In genomic region chr3:23940775-23941174, GRCh38 we compare ENCODE assay signal across 22 cellular contexts.
"Had no signal": no experiment of that assay in that cellular context is flagged by ENCODE, and none has a peak within 500 bp of the region (broad histone marks: within the 10 kb centered on the region; RNA-seq: fewer than 3 reads in every experiment).

No MANE protein-coding gene starts in this region.

- DNase-seq: activated CD4-positive, alpha-beta T cell treated with anti-CD3 and anti-CD28 coated beads for 4 hours; activated CD8-positive, alpha-beta T cell treated with anti-CD3 and anti-CD28 coated beads, Interleukin-2, amount 10 ng/mL, durations not matched to agents 7 days and 5 days; activated effector memory CD4-positive, alpha-beta T cell treated with Interleukin-2 at 50 U/mL for 16 hours; activated naive CD4-positive, alpha-beta T cell; activated T-cell treated with anti-CD3 and anti-CD28 coated beads, Interleukin-2, amount 50 U/mL, for 24 hours; aorta; body of pancreas; central memory CD4-positive, alpha-beta T cell; MG63; MV-4-11; NCI-H1092 treated with DMSO at 0.1 percent for 48 hours; NCI-H1436; NCI-H1694 treated with DMSO at 0.1 percent for 48 hours; NCI-H2081; NCI-H524; PC-3; T-helper 1 cell; WERI-Rb-1 had no signal

- H3K27me3 Mint-ChIP-seq: activated naive CD4-positive, alpha-beta T cell treated with anti-CD3 and anti-CD28 coated beads, Interleukin-2, amount 50 U/mL, for 24 hours had no signal

- H3K4me3 Mint-ChIP-seq: activated CD8-positive, alpha-beta T cell treated with anti-CD3 and anti-CD28 coated beads, Interleukin-2, amount 10 ng/mL, durations not matched to agents 7 days and 5 days; activated naive CD4-positive, alpha-beta T cell treated with anti-CD3 and anti-CD28 coated beads, Interleukin-2, amount 50 U/mL, for 24 hours; activated T-cell treated with anti-CD3 and anti-CD28 coated beads, Interleukin-2, amount 50 U/mL, for 24 hours; activated T-helper 1 cell treated with anti-CD3 and anti-CD28 coated beads, Interleukin-12 subunit alpha, Interleukin-12 subunit beta, Interleukin-2, Interleukin-4 antibody, amounts not matched to agents 30 ng/mL and 10 ng/mL and 1 ng/mL, durations not matched to agents 14 hours and 24 hours and 36 hours had no signal

- ATAC-seq: activated CD8-positive, alpha-beta T cell treated with anti-CD3 and anti-CD28 coated beads, Interleukin-2, amount 10 ng/mL, durations not matched to agents 7 days and 5 days; body of pancreas; PC-3 had no signal

- H3K9me3 Mint-ChIP-seq: activated naive CD4-positive, alpha-beta T cell treated with anti-CD3 and anti-CD28 coated beads, Interleukin-2, amount 50 U/mL, for 24 hours; activated T-cell treated with anti-CD3 and anti-CD28 coated beads, Interleukin-2, amount 50 U/mL, for 24 hours; activated T-helper 1 cell treated with anti-CD3 and anti-CD28 coated beads, Interleukin-12 subunit alpha, Interleukin-12 subunit beta, Interleukin-2, Interleukin-4 antibody, amounts not matched to agents 30 ng/mL and 10 ng/mL and 1 ng/mL, durations not matched to agents 14 hours and 24 hours and 36 hours had no signal

- H3K36me3 ChIP-seq: MG63, WERI-Rb-1 had no signal

- FAIRE-seq: bronchial epithelial cell, RCC 7860 had no signal

- H3K9me3 ChIP-seq: body of pancreas, MG63 had no signal

- H3K27me3 ChIP-seq: body of pancreas, MG63 had no signal

- H3K27ac Mint-ChIP-seq: activated CD8-positive, alpha-beta T cell treated with anti-CD3 and anti-CD28 coated beads, Interleukin-2, amount 10 ng/mL, durations not matched to agents 7 days and 5 days; activated naive CD4-positive, alpha-beta T cell treated with anti-CD3 and anti-CD28 coated beads, Interleukin-2, amount 50 U/mL, for 24 hours; activated T-cell treated with anti-CD3 and anti-CD28 coated beads, Interleukin-2, amount 50 U/mL, for 24 hours; activated T-helper 1 cell treated with anti-CD3 and anti-CD28 coated beads, Interleukin-12 subunit alpha, Interleukin-12 subunit beta, Interleukin-2, Interleukin-4 antibody, amounts not matched to agents 30 ng/mL and 10 ng/mL and 1 ng/mL, durations not matched to agents 14 hours and 24 hours and 36 hours had no signal

- H3K27ac ChIP-seq: body of pancreas, WERI-Rb-1 had no signal

- H3K4me3 ChIP-seq: body of pancreas, MG63 had no signal
